ENCODE assay signal across 8 cellular contexts in genomic region chr1:149851585-149852213, GRCh38. TPM values are rescaled to one million over a fixed set of nuclear protein-coding genes. Genes with fewer than 3 reads are reported as not detected.
DNase-seq lines count a peak whose midpoint lies in the region; ATAC-seq and TF ChIP-seq lines count a peak whose summit lies in the region.
"Not testable (repeated sequence)": the region's sequence is repeated elsewhere in the genome, so short reads cannot be mapped to it uniquely, and the experiment has no call there.

No MANE protein-coding gene starts in this region.

- peaks cover 4 to 33% (median 12%) of the 10 kb centered on the region in 3 donors for H3K4me1 ChIP-seq in gastroesophageal sphincter

- H3K4me3 Mint-ChIP-seq in CD4-positive, alpha-beta T cell; T-helper 17 cell: not testable (repeated sequence)

- not testable (repeated sequence) for TF ChIP-seq POLR2A in gastroesophageal sphincter (IDR thresholded peaks at IDR 0.05)

- intact Hi-C loops in CD4-positive, alpha-beta T cell (cut with DNase I, micrococcal nuclease), result not testable (repeated sequence)

- CTCF ChIA-PET in CD4-positive, alpha-beta T cell (lab: Charles Lee), result not testable (repeated sequence)

- not testable (repeated sequence) for H3K27ac ChIP-seq in CD4-positive, alpha-beta T cell (ENCODE audit: low read depth, low read length); gastroesophageal sphincter

- H3K36me3 ChIP-seq in gastroesophageal sphincter, result not testable (repeated sequence)

- not testable (repeated sequence) for TF ChIP-seq EP300 in gastroesophageal sphincter (IDR thresholded peaks at IDR 0.05)

- not testable (repeated sequence) for H3K27me3 Mint-ChIP-seq in CD4-positive, alpha-beta T cell; T-helper 17 cell

- H3K27me3 ChIP-seq in CD4-positive, alpha-beta T cell (ENCODE audit: control insufficient read depth, insufficient read depth, low read length); gastroesophageal sphincter: not testable (repeated sequence)

- WGBS in gastroesophageal sphincter (ENCODE audit: low coverage in 1 of 2), 2 donors, result no CpG with 5 or more reads among the region's 53 CpGs

- H3K4me1 Mint-ChIP-seq in CD4-positive, alpha-beta T cell (ENCODE audit: low read depth), result peaks cover 34% of the 10 kb centered on the region
- peaks cover 27% of the 10 kb centered on the region for H3K4me1 Mint-ChIP-seq in T-helper 17 cell

- peaks cover 31% of the 10 kb centered on the region for H3K36me3 Mint-ChIP-seq in CD4-positive, alpha-beta T cell (ENCODE audit: low read depth)
- not testable (repeated sequence) for H3K36me3 Mint-ChIP-seq in T-helper 17 cell (ENCODE audit: low read depth)

- POLR2A ChIA-PET in CD4-positive, alpha-beta T cell (lab: Charles Lee), result not testable (repeated sequence)

- H3K9me3 Mint-ChIP-seq in CD4-positive, alpha-beta T cell, result not testable (repeated sequence)

- not testable (repeated sequence) for H3K9me3 ChIP-seq in CD4-positive, alpha-beta T cell (ENCODE audit: control insufficient read depth, low read length); T-helper 17 cell (ENCODE audit: control insufficient read depth, low read length, poor library complexity, severe bottlenecking); gastroesophageal sphincter

- DNase-seq in CD4-positive, alpha-beta T cell; T-helper 17 cell; omental fat pad (ENCODE audit: low spot score): not testable (repeated sequence)

- ATAC-seq in CD4-positive, alpha-beta T cell (ENCODE audit: poor library complexity), result peak; percentile 58
- ATAC-seq in GM19035 (IDR thresholded peaks at IDR 0.05; ENCODE audit: unreplicated experiment) (peak; percentile 36), GM21526 (IDR thresholded peaks at IDR 0.05; ENCODE audit: low FRiP score, unreplicated experiment) (peak; percentile 41), HG02852 (IDR thresholded peaks at IDR 0.05; ENCODE audit: unreplicated experiment) (peak; percentile 39), HG03196 (IDR thresholded peaks at IDR 0.05; ENCODE audit: unreplicated experiment) (peak; percentile 36), T-helper 17 cell (peak; percentile 67), gastroesophageal sphincter (peak; percentile 67), omental fat pad (ENCODE audit: low FRiP score) (peak; percentile 59)

- not testable (repeated sequence) for TF ChIP-seq CTCF in CD4-positive, alpha-beta T cell (IDR thresholded peaks at IDR 0.05); gastroesophageal sphincter (IDR thresholded peaks at IDR 0.05); omental fat pad (IDR thresholded peaks at IDR 0.05)

- not testable (repeated sequence) for H3K27ac Mint-ChIP-seq in CD4-positive, alpha-beta T cell; T-helper 17 cell

- not testable (repeated sequence) for H3K4me3 ChIP-seq in gastroesophageal sphincter

RNA-seq across cellular contexts. Expression of gene BOLA1, which starts 47.7 kb away (rescaled TPM):
- 1 to 10 TPM; 4.6 to 6.4 TPM for total RNA-seq in CD4-positive, alpha-beta T cell
- 1 to 10 TPM; 5.3 to 7.2 TPM for total RNA-seq in T-helper 17 cell
- 10 to 100 TPM; 23.9 to 46.2 (median 30.5) TPM for total RNA-seq in gastroesophageal sphincter
- total RNA-seq in omental fat pad, result 10 to 100 TPM; 11.5 to 28.8 (median 25.5) TPM
